ENCODE assay signal across 10 cellular contexts in genomic region chr6:116392158-116393032, GRCh38. TPM values are rescaled to one million over a fixed set of nuclear protein-coding genes. Genes with fewer than 3 reads are reported as not detected.
DNase-seq lines count a peak whose midpoint lies in the region; ATAC-seq, FAIRE-seq and TF ChIP-seq lines count a peak whose summit lies in the region.
"Had no signal": no experiment of that assay in that cellular context is flagged by ENCODE, and none has a peak within 500 bp of the region (broad histone marks: within the 10 kb centered on the region; RNA-seq: fewer than 3 reads in every experiment).

No MANE protein-coding gene starts in this region.

- POLR2A ChIA-PET in A673 (lab: Charles Lee; ENCODE audit: low non-redundant PET): no interaction called here

- ATAC-seq in GM21619 (IDR thresholded peaks at IDR 0.05; ENCODE audit: unreplicated experiment): peak; percentile 35

- no peak overlapping the region for H3K4me3 ChIP-seq in A673 (ENCODE audit: low read depth, low read length, poor library complexity, severe bottlenecking)
- H3K4me3 ChIP-seq in keratinocyte (ENCODE audit: control insufficient read depth in 2 of 3, extremely low read depth in 1 of 3, insufficient read depth in 2 of 3, low read depth in 1 of 3, low read length in 3 of 3): no peak overlapping the region

- H3K79me2 ChIP-seq in keratinocyte (ENCODE audit: control insufficient read depth, insufficient read depth, low read length): peaks cover 94% of the 10 kb centered on the region

- H3K9me1 ChIP-seq in keratinocyte (ENCODE audit: control insufficient read depth, extremely low read depth, insufficient read depth, low read length): no peaks in the 10 kb centered on the region

- peak overlapping the region; percentile 14 for H3K27ac Mint-ChIP-seq in T-helper 1 cell treated with Interleukin-12 subunit alpha and Interleukin-12 subunit beta and Interleukin-4 antibody, amounts not matched to agents 30 μg/mL and 1 μg/mL, for 36 hours

- no peaks in the 10 kb centered on the region for H3K9me3 Mint-ChIP-seq in T-helper 1 cell treated with Interleukin-12 subunit alpha and Interleukin-12 subunit beta and Interleukin-4 antibody, amounts not matched to agents 30 μg/mL and 1 μg/mL, for 36 hours

- peak overlapping the region; percentile 2 for H3K4me3 Mint-ChIP-seq in T-helper 1 cell treated with Interleukin-12 subunit alpha and Interleukin-12 subunit beta and Interleukin-4 antibody, amounts not matched to agents 30 μg/mL and 1 μg/mL, for 36 hours

- no peaks in the 10 kb centered on the region for H3K9me3 ChIP-seq in A673 (ENCODE audit: low read depth, low read length, poor library complexity, severe bottlenecking)
- no peaks in the 10 kb centered on the region for H3K9me3 ChIP-seq in keratinocyte (ENCODE audit: control insufficient read depth, low read depth, low read length)

- H3K27me3 ChIP-seq in A673 (replicated peaks; ENCODE audit: insufficient read depth, low read depth, low read length, poor library complexity) (no peaks in the 10 kb centered on the region), keratinocyte (ENCODE audit: control insufficient read depth, extremely low read depth, insufficient read depth, low read length) (no peaks in the 10 kb centered on the region)

- H3K36me3 Mint-ChIP-seq in T-helper 1 cell treated with Interleukin-12 subunit alpha and Interleukin-12 subunit beta and Interleukin-4 antibody, amounts not matched to agents 30 μg/mL and 1 μg/mL, for 36 hours (ENCODE audit: low read depth): peaks cover 3% of the 10 kb centered on the region

- no peak for TF ChIP-seq CTCF in A673 (conservative IDR thresholded peaks at IDR 0.05; ENCODE audit: low read depth, low read length)
- no peak for TF ChIP-seq CTCF in keratinocyte (optimal IDR thresholded peaks at IDR 0.05 in 1 of 3, IDR thresholded peaks at IDR 0.05 in 1 of 3, conservative IDR thresholded peaks at IDR 0.05 in 1 of 3; ENCODE audit: extremely low read depth in 1 of 3, insufficient read depth in 2 of 3, low read length in 3 of 3)

- H3K4me1 Mint-ChIP-seq in T-helper 1 cell treated with Interleukin-12 subunit alpha and Interleukin-12 subunit beta and Interleukin-4 antibody, amounts not matched to agents 30 μg/mL and 1 μg/mL, for 36 hours (ENCODE audit: low read depth): peaks cover 26% of the 10 kb centered on the region

- H3K36me3 ChIP-seq in A673 (ENCODE audit: insufficient read depth, low read length, poor library complexity, severe bottlenecking) (no peaks in the 10 kb centered on the region), keratinocyte (ENCODE audit: control insufficient read depth in 2 of 2, extremely low read depth in 1 of 2, insufficient read depth in 2 of 2, low read length in 2 of 2) (no peaks in the 10 kb centered on the region)

- H2AFZ ChIP-seq in keratinocyte (ENCODE audit: control insufficient read depth, low read length): no peak overlapping the region

- DNase-seq in A673 (ENCODE audit: low spot score): peak; percentile 75
- no peak for DNase-seq in keratinocyte (ENCODE audit: low read depth, low spot score)
- DNase-seq in NCI-H1417 (lab: John Stamatoyannopoulos, UW): no peak
- no peak for DNase-seq in GM19238 (ENCODE audit: insufficient read length, low spot score)
- no peak for DNase-seq in NCI-H2029 (lab: John Stamatoyannopoulos, UW)
- DNase-seq in activated CD8-positive, alpha-beta memory T cell treated with anti-CD3 and anti-CD28 coated beads, Interleukin-2, amount 50 U/mL, for 4 hours: no peak

- dilution Hi-C loops in keratinocyte (cut with MboI; ENCODE audit: extremely low pct_ligation_motif_present, low sequenced_read_pairs): no loop called here

- FAIRE-seq in keratinocyte (lab: Jason Lieb, UNC): peak; percentile 44
- FAIRE-seq: colon had no signal

- H3K27ac ChIP-seq in A673 (ENCODE audit: low read depth, low read length, poor library complexity, severe bottlenecking) (peak overlapping the region; percentile 63), keratinocyte (ENCODE audit: control insufficient read depth, insufficient read depth, low read length) (peak overlapping the region; percentile 64)
- H3K27ac ChIP-seq: C4-2B had no signal

- H3K27me3 Mint-ChIP-seq in T-helper 1 cell treated with Interleukin-12 subunit alpha and Interleukin-12 subunit beta and Interleukin-4 antibody, amounts not matched to agents 30 μg/mL and 1 μg/mL, for 36 hours (ENCODE audit: low read depth): no peaks in the 10 kb centered on the region

- CTCF ChIA-PET in A673 (lab: Charles Lee): interaction anchor here (0.7 kb wide), 1 partner anchor 21 kb away, joined by 3 read pairs; the partner anchor contains the start of gene DSE

- no TSS peak for BruUV-seq in A673 (replicated peaks; lab: Mats Ljungman, UMichigan)

- peak overlapping the region; percentile 66 for H3K4me2 ChIP-seq in keratinocyte (ENCODE audit: control insufficient read depth, extremely low read depth, insufficient read depth, low read depth, low read length)

- intact Hi-C loops in A673 (cut with micrococcal nuclease; ENCODE audit: unreplicated experiment): no loop called here

- peaks cover 26% of the 10 kb centered on the region for H3K4me1 ChIP-seq in A673 (ENCODE audit: insufficient read depth, low read length, poor library complexity, severe bottlenecking)
- peaks cover 45% of the 10 kb centered on the region for H3K4me1 ChIP-seq in keratinocyte (ENCODE audit: control insufficient read depth, extremely low read depth, insufficient read depth, low read length)

- no peaks in the 10 kb centered on the region for H4K20me1 ChIP-seq in keratinocyte (ENCODE audit: control insufficient read depth, extremely low read depth, insufficient read depth, low read length)

- peak overlapping the region; percentile 19 for H3K9ac ChIP-seq in keratinocyte (ENCODE audit: control insufficient read depth, extremely low read depth, insufficient read depth, low read length)

RNA-seq across cellular contexts. Expression of gene DSE, which starts 21.6 kb away (rescaled TPM):
- total RNA-seq in A673 (2021): 31.4 and 33.3 TPM in 2 replicates
- polyA plus RNA-seq in keratinocyte: 87.6 to 144 TPM (median 99.7 TPM) in 3 replicates
- 39.1 TPM for polyA plus RNA-seq in keratinocyte (2011; ENCODE audit: low read depth)
- polyA plus RNA-seq in keratinocyte (2011; cell fraction: cytosol; rRNA removed): 37.0 and 60.3 TPM in 2 replicates
- polyA plus RNA-seq in keratinocyte (2011; cell fraction: nucleus; rRNA removed): 124 and 141 TPM in 2 replicates
- polyA plus RNA-seq in keratinocyte (2012; ENCODE audit: low replicate concordance): 54.9 and 70.3 TPM in 2 replicates
- polyA minus RNA-seq in keratinocyte: 179 to 186 TPM (median 184 TPM) in 3 replicates
- 57.2 TPM for polyA minus RNA-seq in keratinocyte (2011; cell fraction: cytosol; rRNA and poly(A)+ RNA removed)
- 150 and 256 TPM in 2 replicates for polyA minus RNA-seq in keratinocyte (2011; cell fraction: nucleus; rRNA and poly(A)+ RNA removed)
